Comparison of ENCODE assay signal across 8 cellular contexts in the genomic region with DNA sequence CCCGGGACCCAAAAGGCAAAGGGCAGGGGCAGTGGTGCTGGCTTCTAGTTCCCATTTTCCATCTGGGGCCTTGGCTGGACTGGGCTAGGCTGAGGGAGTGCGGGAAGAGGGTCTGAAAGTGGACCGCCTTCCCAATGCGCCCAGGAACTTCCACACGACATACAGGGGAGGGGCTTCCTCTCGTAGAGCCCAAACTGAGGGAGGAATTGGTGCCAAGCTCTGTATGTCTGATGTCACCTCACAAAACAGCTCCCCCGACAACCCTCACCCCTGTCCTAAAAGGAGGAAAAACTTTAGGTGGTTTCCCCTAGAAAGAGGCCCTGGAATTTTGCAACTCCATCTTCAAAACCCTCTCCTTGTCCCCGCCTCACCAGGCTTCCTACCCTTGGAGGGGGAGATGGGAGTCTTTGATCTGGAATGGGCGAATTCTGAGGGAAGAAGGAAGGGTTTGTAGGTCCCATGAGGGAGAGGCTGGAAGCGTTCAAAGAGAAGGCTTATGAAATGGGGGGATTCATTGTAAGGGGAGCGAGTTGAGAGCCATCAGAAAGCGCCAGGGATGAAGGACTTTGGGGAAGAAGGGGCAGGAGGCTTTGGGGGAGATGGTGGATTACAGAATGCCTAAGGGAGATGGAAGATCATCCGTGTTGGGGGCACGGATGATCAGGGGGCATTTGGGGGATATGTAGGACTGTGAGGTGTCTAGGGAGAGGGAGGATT. TPM values are rescaled to one million over a fixed set of nuclear protein-coding genes. Genes with fewer than 3 reads are reported as not detected.
DNase-seq lines count a peak whose midpoint lies in the region; ATAC-seq, FAIRE-seq and TF ChIP-seq lines count a peak whose summit lies in the region.

No MANE protein-coding gene starts in this region.

- TF ChIP-seq CTCF in astrocyte (IDR thresholded peaks at IDR 0.05; ENCODE audit: insufficient read depth, low read depth, low read length), result no peak
- no peak for TF ChIP-seq CTCF in testis (IDR thresholded peaks at IDR 0.05)

- peak overlapping the region; percentile 93 for H2AFZ ChIP-seq in astrocyte (ENCODE audit: low read depth, low read length)

- WGBS in testis, 2 donors, result 0 to 3% methylated on average over 13 to 14 of the region's 14 CpGs

- no peaks in the 10 kb centered on the region for H3K36me3 ChIP-seq in astrocyte (ENCODE audit: insufficient read depth, low read length)
- H3K36me3 ChIP-seq in testis (ENCODE audit: low read depth, missing control alignments), result no peaks in the 10 kb centered on the region

- H3K9ac ChIP-seq in astrocyte (ENCODE audit: low read length), result peak overlapping the region; percentile 94

- peaks cover 53% of the 10 kb centered on the region for H3K79me2 ChIP-seq in astrocyte (ENCODE audit: insufficient read depth, low read length)

- intact Hi-C loops in testis (cut with DNase I; ENCODE audit: low total_unique reads), result loop anchor here (10.0 kb wide), 1 partner anchor 75 kb away; no protein-coding TSS in a partner anchor

- peak overlapping the region; percentile 55 for H3K27ac ChIP-seq in astrocyte (ENCODE audit: low read depth, low read length)
- peak overlapping the region in 1 of 2 donors; percentile 53 for H3K27ac ChIP-seq in testis

- H3K9me3 Mint-ChIP-seq in stimulated activated naive CD8-positive, alpha-beta T cell treated with anti-CD3 and anti-CD28 coated beads, Interleukin-15, Interleukin-2, amounts not matched to agents 100 ng/mL and 50 ng/mL, for 24 hours, result no peaks in the 10 kb centered on the region
- H3K9me3 Mint-ChIP-seq in astrocyte (ENCODE audit: unreplicated experiment), result no peaks in the 10 kb centered on the region

- H3K27me3 Mint-ChIP-seq in stimulated activated naive CD8-positive, alpha-beta T cell treated with anti-CD3 and anti-CD28 coated beads, Interleukin-15, Interleukin-2, amounts not matched to agents 100 ng/mL and 50 ng/mL, for 24 hours, result no peaks in the 10 kb centered on the region
- H3K27me3 Mint-ChIP-seq in astrocyte (ENCODE audit: low read depth, unreplicated experiment), result peaks cover 7% of the 10 kb centered on the region

- TF ChIP-seq POLR2A in testis (IDR thresholded peaks at IDR 0.05), result no peak

- H3K4me3 Mint-ChIP-seq in stimulated activated naive CD8-positive, alpha-beta T cell treated with anti-CD3 and anti-CD28 coated beads, Interleukin-15, Interleukin-2, amounts not matched to agents 100 ng/mL and 50 ng/mL, for 24 hours, result peak overlapping the region; percentile 93
- H3K4me3 Mint-ChIP-seq in astrocyte (ENCODE audit: unreplicated experiment), result peak overlapping the region; percentile 97

- ATAC-seq in stimulated activated naive CD8-positive, alpha-beta T cell treated with anti-CD3 and anti-CD28 coated beads, Interleukin-15, Interleukin-2, amounts not matched to agents 100 U/mL and 50 U/mL, for 24 hours, result no peak
- ATAC-seq in GM18861 (IDR thresholded peaks at IDR 0.05; ENCODE audit: unreplicated experiment), result no peak

- DNase-seq in stimulated activated naive CD8-positive, alpha-beta T cell treated with anti-CD3 and anti-CD28 coated beads, Interleukin-15, Interleukin-2, amounts not matched to agents 100 U/mL and 50 U/mL, for 24 hours, result no peak
- no peak for DNase-seq in astrocyte (ENCODE audit: low read depth)
- DNase-seq in left kidney (ENCODE audit: low read depth, low spot score), result peak; percentile 49
- DNase-seq in testis, result no peak
- no peak for DNase-seq in GOT3 (lab: John Stamatoyannopoulos, UW)
- DNase-seq in activated CD8-positive, alpha-beta memory T cell treated with anti-CD3 and anti-CD28 coated beads for 24 hours, result no peak

- peak overlapping the region; percentile 93 for H3K4me3 ChIP-seq in astrocyte (ENCODE audit: insufficient read depth, low read depth, low read length)
- H3K4me3 ChIP-seq in testis, result peak overlapping the region; percentile 73 to 76

- H3K9me3 ChIP-seq in astrocyte (ENCODE audit: insufficient read depth, low read depth, low read length), result no peaks in the 10 kb centered on the region
- H3K9me3 ChIP-seq in testis, result no peaks in the 10 kb centered on the region

- H3K27me3 ChIP-seq in astrocyte (ENCODE audit: insufficient read depth, low read length), result no peaks in the 10 kb centered on the region
- no peaks in the 10 kb centered on the region for H3K27me3 ChIP-seq in testis

- H3K4me1 ChIP-seq in astrocyte (ENCODE audit: insufficient read depth, low read length) (peaks cover 16% of the 10 kb centered on the region), testis (peaks cover 4% of the 10 kb centered on the region)

- FAIRE-seq in astrocyte (lab: Jason Lieb, UNC), result no peak

- peaks cover 48% of the 10 kb centered on the region for H3K4me1 Mint-ChIP-seq in stimulated activated naive CD8-positive, alpha-beta T cell treated with anti-CD3 and anti-CD28 coated beads, Interleukin-15, Interleukin-2, amounts not matched to agents 100 ng/mL and 50 ng/mL, for 24 hours (ENCODE audit: low read depth)
- H3K4me1 Mint-ChIP-seq in astrocyte (ENCODE audit: low read depth, unreplicated experiment), result peaks cover 12% of the 10 kb centered on the region

- peak overlapping the region; percentile 93 for H3K27ac Mint-ChIP-seq in stimulated activated naive CD8-positive, alpha-beta T cell treated with anti-CD3 and anti-CD28 coated beads, Interleukin-15, Interleukin-2, amounts not matched to agents 100 ng/mL and 50 ng/mL, for 24 hours
- H3K27ac Mint-ChIP-seq in astrocyte (ENCODE audit: unreplicated experiment), result peak overlapping the region; percentile 48

- no peaks in the 10 kb centered on the region for H3K36me3 Mint-ChIP-seq in stimulated activated naive CD8-positive, alpha-beta T cell treated with anti-CD3 and anti-CD28 coated beads, Interleukin-15, Interleukin-2, amounts not matched to agents 100 ng/mL and 50 ng/mL, for 24 hours (ENCODE audit: low read depth)
- H3K36me3 Mint-ChIP-seq in astrocyte (ENCODE audit: low read depth, unreplicated experiment), result no peaks in the 10 kb centered on the region

- peak overlapping the region; percentile 100 for H3K4me2 ChIP-seq in astrocyte (ENCODE audit: low read length)

- H4K20me1 ChIP-seq in astrocyte (ENCODE audit: insufficient read depth, low read length), result peaks cover 45% of the 10 kb centered on the region

RNA-seq across cellular contexts. Expression of a gene that starts 0.9 kb away (rescaled TPM):
- total RNA-seq in astrocyte (23.5 and 27.1 TPM in 2 replicates), testis (10 to 100 TPM; 20.0 to 23.1 TPM)
- 27.1 TPM for polyA plus RNA-seq in testis (ENCODE audit: insufficient read depth, low read depth, low replicate concordance)

RNA-seq across cellular contexts. Expression of a gene that starts 20.6 kb away (rescaled TPM):
- total RNA-seq in astrocyte (6.8 and 8.6 TPM in 2 replicates), testis (10 to 100 TPM; 38.0 to 59.4 TPM)
- 23.2 TPM for polyA plus RNA-seq in testis (ENCODE audit: insufficient read depth, low read depth, low replicate concordance)

RNA-seq across cellular contexts. Expression of a gene that starts 46.3 kb away (rescaled TPM):
- total RNA-seq in astrocyte (0.75 and 0.84 TPM in 2 replicates), testis (1 to 10 TPM; 1.3 to 3.0 TPM)
- polyA plus RNA-seq in testis (ENCODE audit: insufficient read depth, low read depth, low replicate concordance), result 2.2 TPM
